In genomic region chrX:12962041-12962504, GRCh38 we compare ENCODE assay signal across 14 cellular contexts. TPM values are rescaled to one million over a fixed set of nuclear protein-coding genes. Genes with fewer than 3 reads are reported as not detected.
DNase-seq lines count a peak whose midpoint lies in the region; ATAC-seq and TF ChIP-seq lines count a peak whose summit lies in the region.
"Had no signal": no experiment of that assay in that cellular context is flagged by ENCODE, and none has a peak within 500 bp of the region (broad histone marks: within the 10 kb centered on the region; RNA-seq: fewer than 3 reads in every experiment).

No MANE protein-coding gene starts in this region.

- peaks cover 60% of the 10 kb centered on the region for H3K4me1 Mint-ChIP-seq in activated naive CD4-positive, alpha-beta T cell treated with anti-CD3 and anti-CD28 coated beads, Interleukin-2, amount 10 ng/mL, durations not matched to agents 7 days and 5 days

- peaks cover 12% of the 10 kb centered on the region for H3K36me3 Mint-ChIP-seq in activated naive CD4-positive, alpha-beta T cell treated with anti-CD3 and anti-CD28 coated beads, Interleukin-2, amount 10 ng/mL, durations not matched to agents 7 days and 5 days
- H3K36me3 Mint-ChIP-seq in activated naive CD4-positive, alpha-beta T cell treated with anti-CD3 and anti-CD28 coated beads, Interleukin-2, amount 50 U/mL, for 72 hours: peaks cover 9 to 26% of the 10 kb centered on the region in 2 donors

- POLR2A ChIA-PET in SK-N-SH (lab: Yijun Ruan, JAX): no interaction called here

- peak; percentile 52 for ATAC-seq in HG03571 (IDR thresholded peaks at IDR 0.05; ENCODE audit: unreplicated experiment)
- ATAC-seq in activated naive CD4-positive, alpha-beta T cell treated with anti-CD3 and anti-CD28 coated beads, Interleukin-2, amount 50 U/mL, for 72 hours: peak in 1 of 2 donors; percentile 36

- H3F3A ChIP-seq in SK-N-SH (replicated peaks; ENCODE audit: insufficient read depth): peaks cover 15% of the 10 kb centered on the region

- no peaks in the 10 kb centered on the region for H3K27me3 Mint-ChIP-seq in activated naive CD4-positive, alpha-beta T cell treated with anti-CD3 and anti-CD28 coated beads, Interleukin-2, amount 10 ng/mL, durations not matched to agents 7 days and 5 days

- no peak overlapping the region for H3K4me3 Mint-ChIP-seq in activated naive CD4-positive, alpha-beta T cell treated with anti-CD3 and anti-CD28 coated beads, Interleukin-2, amount 10 ng/mL, durations not matched to agents 7 days and 5 days
- H3K4me3 Mint-ChIP-seq: neural crest cell had no signal

- H3K9me2 ChIP-seq in SK-N-SH: no peaks in the 10 kb centered on the region

- TF ChIP-seq POLR2A in stomach (IDR thresholded peaks at IDR 0.05) (no peak), sigmoid colon (IDR thresholded peaks at IDR 0.05) (no peak)

- no peaks in the 10 kb centered on the region for H4K20me1 ChIP-seq in SK-N-SH (ENCODE audit: insufficient read depth)

- H3K27me3 ChIP-seq in thymus (ENCODE audit: control insufficient read depth, insufficient read depth) (no peaks in the 10 kb centered on the region), SK-N-SH (ENCODE audit: insufficient read depth) (no peaks in the 10 kb centered on the region), stomach (peaks cover 0 to 4% (median 0%) of the 10 kb centered on the region in 3 donors), sigmoid colon (no peaks in the 10 kb centered on the region)

- H3K9me3 ChIP-seq in thymus (ENCODE audit: control insufficient read depth) (no peaks in the 10 kb centered on the region), SK-N-SH (no peaks in the 10 kb centered on the region), stomach (no peaks in the 10 kb centered on the region), sigmoid colon (no peaks in the 10 kb centered on the region)

- H3K4me1 ChIP-seq in thymus (ENCODE audit: control insufficient read depth, insufficient read depth, low read length) (peaks cover 5% of the 10 kb centered on the region), SK-N-SH (ENCODE audit: control insufficient read depth in 1 of 2, insufficient read depth in 2 of 2, low read depth in 1 of 2, low read length in 1 of 2) (no peaks in the 10 kb centered on the region; a peak in 1 of 4 replicates), stomach (peaks cover 0 to 5% (median 1%) of the 10 kb centered on the region in 4 donors), sigmoid colon (no peaks in the 10 kb centered on the region)

- no peaks in the 10 kb centered on the region for H3K79me2 ChIP-seq in SK-N-SH (ENCODE audit: insufficient read depth)

- DNase-seq in activated naive CD4-positive, alpha-beta T cell treated with anti-CD3 and anti-CD28 coated beads, Interleukin-2, amount 10 ng/mL, durations not matched to agents 7 days and 5 days: no peak
- DNase-seq in activated naive CD4-positive, alpha-beta T cell treated with Interleukin-2 at 50 U/mL for 16 hours: no peak
- no peak for DNase-seq in activated naive CD4-positive, alpha-beta T cell treated with anti-CD3 and anti-CD28 coated beads, Interleukin-2, amount 50 U/mL, for 72 hours (ENCODE audit: low spot score in 2 of 2)
- no peak for DNase-seq in SK-N-SH
- DNase-seq in stomach: no peak
- no peak for DNase-seq in sigmoid colon
- DNase-seq: glutamatergic neuron, NCI-H774 had no signal

- no peak for TF ChIP-seq EP300 in SK-N-SH (IDR thresholded peaks at IDR 0.05; ENCODE audit: borderline replicate concordance in 1 of 2, low read depth in 1 of 2, low read length in 1 of 2)
- TF ChIP-seq EP300 in stomach (IDR thresholded peaks at IDR 0.05): no peak
- TF ChIP-seq EP300 in sigmoid colon (IDR thresholded peaks at IDR 0.05): no peak

- TF ChIP-seq CTCF in SK-N-SH (IDR thresholded peaks at IDR 0.05) (no peak), stomach (IDR thresholded peaks at IDR 0.05) (no peak), sigmoid colon (IDR thresholded peaks at IDR 0.05) (no peak)

- no peaks in the 10 kb centered on the region for H3K9me3 Mint-ChIP-seq in activated naive CD4-positive, alpha-beta T cell treated with anti-CD3 and anti-CD28 coated beads, Interleukin-2, amount 10 ng/mL, durations not matched to agents 7 days and 5 days
- H3K9me3 Mint-ChIP-seq in activated naive CD4-positive, alpha-beta T cell treated with anti-CD3 and anti-CD28 coated beads, Interleukin-2, amount 50 U/mL, for 72 hours: peaks cover 5 to 8% of the 10 kb centered on the region in 2 donors

- H3K4me3 ChIP-seq in thymus (ENCODE audit: low read length) (no peak overlapping the region), SK-N-SH (ENCODE audit: low read depth in 2 of 2, low read length in 1 of 2) (no peak overlapping the region), stomach (no peak overlapping the region), sigmoid colon (no peak overlapping the region)
- H3K4me3 ChIP-seq: SK-N-MC, smooth muscle cell had no signal

- H3K9ac ChIP-seq in SK-N-SH: no peak overlapping the region

- intact Hi-C loops in stomach (cut with DNase I; ENCODE audit: low total_unique reads): no loop called here
- intact Hi-C loops in sigmoid colon (cut with DNase I): no loop called here

- no peak for TF ChIP-seq RAD21 in SK-N-SH (IDR thresholded peaks at IDR 0.05; ENCODE audit: low read length)

- no peak overlapping the region for H3K4me2 ChIP-seq in SK-N-SH
- H3K4me2 ChIP-seq: smooth muscle cell had no signal

- CTCF ChIA-PET in activated naive CD4-positive, alpha-beta T cell treated with anti-CD3 and anti-CD28 coated beads, Interleukin-2, amount 10 ng/mL, durations not matched to agents 7 days and 5 days (lab: Charles Lee): no interaction called here
- CTCF ChIA-PET in SK-N-SH (lab: Yijun Ruan, JAX): no interaction called here

- H3K36me3 ChIP-seq in thymus (ENCODE audit: control insufficient read depth, insufficient read depth) (no peaks in the 10 kb centered on the region), SK-N-SH (replicated peaks in 1 of 2; ENCODE audit: control insufficient read depth in 1 of 2, insufficient read depth in 2 of 2, low read length in 1 of 2) (no peaks in the 10 kb centered on the region), stomach (no peaks in the 10 kb centered on the region), sigmoid colon (no peaks in the 10 kb centered on the region)

- no peak overlapping the region for H2AFZ ChIP-seq in SK-N-SH (ENCODE audit: low read depth)

- WGBS in thymus: 92% methylated on average over 4 of the region's 4 CpGs
- WGBS in SK-N-SH (ENCODE audit: low lambda C conversion rate): 61% methylated on average over 4 of the region's 4 CpGs
- WGBS in stomach, 5 donors: 80 to 100% (median 93%) methylated on average over 1 to 4 of the region's 4 CpGs
- WGBS in sigmoid colon, 2 donors: 82 to 94% methylated on average over 4 of the region's 4 CpGs

- H3K27ac Mint-ChIP-seq in activated naive CD4-positive, alpha-beta T cell treated with anti-CD3 and anti-CD28 coated beads, Interleukin-2, amount 10 ng/mL, durations not matched to agents 7 days and 5 days: peak overlapping the region; percentile 68
- peak overlapping the region; percentile 80 to 88 for H3K27ac Mint-ChIP-seq in activated naive CD4-positive, alpha-beta T cell treated with anti-CD3 and anti-CD28 coated beads, Interleukin-2, amount 50 U/mL, for 72 hours

- H3K27ac ChIP-seq in thymus (ENCODE audit: low read depth) (peak overlapping the region; percentile 18), SK-N-SH (ENCODE audit: low read depth in 2 of 2, low read length in 1 of 2) (no peak overlapping the region), stomach (peak overlapping the region in 1 of 5 donors; percentile 8), sigmoid colon (no peak overlapping the region)
- H3K27ac ChIP-seq: SK-N-MC had no signal

TF ChIP-seq in SK-N-SH, 30 proteins besides CTCF, POLR2A, EP300 and RAD21 (continues in another document):
- TF ChIP-seq MAX (IDR thresholded peaks at IDR 0.05; ENCODE audit: low read depth) (no peak), NFIC (IDR thresholded peaks at IDR 0.05; ENCODE audit: borderline replicate concordance) (no peak), RFX5 (IDR thresholded peaks at IDR 0.05; ENCODE audit: low read length) (no peak), TCF12 (IDR thresholded peaks at IDR 0.05) (no peak)

RNA-seq across cellular contexts. Expression of gene TMSB4X, which starts 12.8 kb away (rescaled TPM):
- over 10,000 TPM in 1 of 2 donors, 1,000 to 10,000 TPM in 1; 8,550 to 11,762 TPM for total RNA-seq in activated naive CD4-positive, alpha-beta T cell treated with anti-CD3 and anti-CD28 coated beads, Interleukin-2, amount 50 U/mL, for 72 hours
- polyA plus RNA-seq in thymus: 12,473 TPM
- 4,830 and 10,669 TPM in 2 replicates for polyA plus RNA-seq in SK-N-SH (2012; rRNA removed)
- polyA plus RNA-seq in SK-N-SH (2012; cell fraction: cytosol; rRNA removed): 11,345 and 16,426 TPM in 2 replicates
- 2,546 and 2,555 TPM in 2 replicates for polyA plus RNA-seq in SK-N-SH (2012; cell fraction: nucleus; rRNA removed)
- 1,000 to 10,000 TPM; 1,734 to 4,964 (median 2,895) TPM for total RNA-seq in stomach
- over 10,000 TPM in 2 of 3 donors, 1,000 to 10,000 TPM in 1; 4,831 to 14,609 (median 13,196) TPM for polyA plus RNA-seq in stomach
- total RNA-seq in sigmoid colon: 1,000 to 10,000 TPM; 1,233 to 1,969 (median 1,534) TPM
- over 10,000 TPM; 11,980 to 20,488 (median 18,152) TPM for polyA plus RNA-seq in sigmoid colon

RNA-seq across cellular contexts. Expression of gene TLR8, which starts 55.7 kb away (rescaled TPM):
- not detected for total RNA-seq in activated naive CD4-positive, alpha-beta T cell treated with anti-CD3 and anti-CD28 coated beads, Interleukin-2, amount 50 U/mL, for 72 hours
- polyA plus RNA-seq in thymus: 0.78 TPM
- polyA plus RNA-seq in SK-N-SH (2012; rRNA removed): not detected in 2 replicates
- not detected in 2 replicates for polyA plus RNA-seq in SK-N-SH (2012; cell fraction: cytosol; rRNA removed)
- polyA plus RNA-seq in SK-N-SH (2012; cell fraction: nucleus; rRNA removed): not detected in 2 replicates
- 1 to 10 TPM in 3 of 5 donors, not detected in 2; 1.5 to 4.0 (median 1.7) TPM for total RNA-seq in stomach
- under 1 TPM in 2 of 3 donors, not detected in 1; 0.13 to 0.31 TPM for polyA plus RNA-seq in stomach
- total RNA-seq in sigmoid colon: 1 to 10 TPM in 3 of 4 donors, under 1 TPM in 1; 0.28 to 3.0 (median 2.7) TPM
- polyA plus RNA-seq in sigmoid colon: 1 to 10 TPM in 2 of 3 donors, under 1 TPM in 1; 0.60 to 1.7 (median 1.4) TPM
- total RNA-seq: activated CD8-positive, alpha-beta memory T cell treated with anti-CD3 and anti-CD28 coated beads for 36 hours; neural crest cell; smooth muscle cell had no signal
- polyA plus RNA-seq: smooth muscle cell had no signal
